Comparison of ENCODE assay signal across 17 cellular contexts in genomic region chr20:63962426-63963347, GRCh38.
"Had no signal": no experiment of that assay in that cellular context is flagged by ENCODE, and none has a peak within 500 bp of the region (broad histone marks: within the 10 kb centered on the region; RNA-seq: fewer than 3 reads in every experiment).

No MANE protein-coding gene starts in this region.

- DNase-seq: activated CD4-positive, alpha-beta T cell treated with anti-CD3 and anti-CD28 coated beads, Interleukin-2, amount 50 U/mL, for 4 hours; activated effector memory CD4-positive, alpha-beta T cell treated with Interleukin-2 at 50 U/mL for 16 hours; activated T-cell treated with anti-CD3 and anti-CD28 coated beads, Interleukin-2, amount 50 U/mL, for 1 hour; anterior cingulate cortex; endodermal cell; erythroblast; hippocampal formation; midbrain; naive B cell; stimulated activated CD4-positive, alpha-beta T cell treated with anti-CD3 and anti-CD28 coated beads, Interleukin-2, amount 100 ng/mL, for 24 hours had no signal

- H3K4me3 ChIP-seq: breast epithelium, lung, thoracic aorta had no signal

- H3K27ac Mint-ChIP-seq: endodermal cell; stimulated activated naive CD8-positive, alpha-beta T cell treated with anti-CD3 and anti-CD28 coated beads, Interleukin-15, Interleukin-2, amounts not matched to agents 100 ng/mL and 50 ng/mL, for 24 hours had no signal

- H3K27me3 ChIP-seq: breast epithelium, neutrophil had no signal

- ATAC-seq: sciatic nerve had no signal

- H3K9me3 ChIP-seq: neutrophil, thoracic aorta had no signal

- H3K36me3 Mint-ChIP-seq: naive B cell had no signal

- H3K9me3 Mint-ChIP-seq: activated naive CD4-positive, alpha-beta T cell treated with anti-CD3 and anti-CD28 coated beads, Interleukin-2, amount 50 U/mL, for 72 hours; stimulated activated naive CD8-positive, alpha-beta T cell treated with anti-CD3 and anti-CD28 coated beads, Interleukin-15, Interleukin-2, amounts not matched to agents 100 ng/mL and 50 ng/mL, for 24 hours had no signal

- H3K4me3 Mint-ChIP-seq: endodermal cell; stimulated activated naive CD8-positive, alpha-beta T cell treated with anti-CD3 and anti-CD28 coated beads, Interleukin-15, Interleukin-2, amounts not matched to agents 100 ng/mL and 50 ng/mL, for 24 hours had no signal

- H3K27ac ChIP-seq: breast epithelium, neutrophil, thoracic aorta had no signal

- H3K27me3 Mint-ChIP-seq: naive B cell; stimulated activated naive CD8-positive, alpha-beta T cell treated with anti-CD3 and anti-CD28 coated beads, Interleukin-15, Interleukin-2, amounts not matched to agents 100 ng/mL and 50 ng/mL, for 24 hours had no signal
